29 cellular contexts compared by ENCODE assay signal in genomic region chr16:12496181-12496580, GRCh38.
"Had no signal": no experiment of that assay in that cellular context is flagged by ENCODE, and none has a peak within 500 bp of the region (broad histone marks: within the 10 kb centered on the region; RNA-seq: fewer than 3 reads in every experiment).

No MANE protein-coding gene starts in this region.

- H3K27ac Mint-ChIP-seq: natural killer cell, progenitor cell of endocrine pancreas had no signal

- H3K27me3 Mint-ChIP-seq: progenitor cell of endocrine pancreas had no signal

- FAIRE-seq: colon, endothelial cell of umbilical vein, pancreas had no signal

- H3K4me3 Mint-ChIP-seq: immature natural killer cell, natural killer cell had no signal

- H3K4me1 ChIP-seq: foreskin keratinocyte, lower lobe of right lung, testis, tibial artery, upper lobe of left lung, uterus had no signal

- H3K4me3 ChIP-seq: esophagus muscularis mucosa, left ventricle myocardium inferior, lower lobe of right lung, pancreas, smooth muscle cell, testis, tibial artery, upper lobe of left lung, uterus had no signal

- ATAC-seq: foreskin keratinocyte; left colon; lower lobe of right lung; natural killer cell; sciatic nerve; stimulated activated naive CD8-positive, alpha-beta T cell treated with anti-CD3 and anti-CD28 coated beads, Interleukin-15, Interleukin-2, amounts not matched to agents 100 U/mL and 50 U/mL, for 24 hours had no signal

- H3K4me2 ChIP-seq: smooth muscle cell had no signal

- DNase-seq: dermis blood vessel endothelial cell; effector memory CD4-positive, alpha-beta T cell; foreskin keratinocyte; hypothalamus; immature natural killer cell; islet precursor cell; kidney glomerular epithelial cell; left colon; left ventricle myocardium inferior; lower lobe of right lung; natural killer cell; pancreas; stimulated activated CD4-positive, alpha-beta T cell treated with anti-CD3 and anti-CD28 coated beads, Interleukin-12 subunit alpha, Interleukin-12 subunit beta, amount 100 ng/mL, for 4 hours; stimulated activated CD4-positive, alpha-beta T cell treated with anti-CD3 and anti-CD28 coated beads, Interleukin-1b, Interleukin-23, amount 100 ng/mL, for 48 hours; stimulated activated CD4-positive, alpha-beta T cell treated with anti-CD3 and anti-CD28 coated beads, Interleukin-4, amount 100 ng/mL, for 1 hour; stimulated activated CD8-positive, alpha-beta memory T cell treated with anti-CD3 and anti-CD28 coated beads, Interleukin-4, amount 100 ng/mL, for 48 hours; stimulated activated naive CD8-positive, alpha-beta T cell treated with anti-CD3 and anti-CD28 coated beads, Interleukin-15, Interleukin-2, amounts not matched to agents 100 U/mL and 50 U/mL, for 24 hours; substantia nigra; testis; tibial artery; upper lobe of left lung; uterus had no signal

- H3K27ac ChIP-seq: esophagus muscularis mucosa, foreskin keratinocyte, left ventricle myocardium inferior, lower lobe of right lung, pancreas, testis, tibial artery, upper lobe of left lung, uterus had no signal

- H3K9me3 Mint-ChIP-seq: immature natural killer cell, natural killer cell had no signal

- H3K9me3 ChIP-seq: esophagus muscularis mucosa, left ventricle myocardium inferior, lower lobe of right lung, neutrophil, pancreas, testis, tibial artery, upper lobe of left lung, uterus had no signal

- H3K27me3 ChIP-seq: esophagus muscularis mucosa, foreskin keratinocyte, neutrophil, pancreas, testis, tibial artery, upper lobe of left lung, uterus had no signal

- H3K36me3 ChIP-seq: esophagus muscularis mucosa, left ventricle myocardium inferior, lower lobe of right lung, neutrophil, pancreas, tibial artery, upper lobe of left lung, uterus had no signal

- H3K36me3 Mint-ChIP-seq: natural killer cell had no signal
